In genomic region chr11:33039274-33040126, GRCh38 we compare ENCODE assay signal across 8 cellular contexts. TPM values are rescaled to one million over a fixed set of nuclear protein-coding genes. Genes with fewer than 3 reads are reported as not detected.
DNase-seq lines count a peak whose midpoint lies in the region; ATAC-seq and TF ChIP-seq lines count a peak whose summit lies in the region.

Gene TCP11L1, plus strand, starts transcription at chr11:33039572. Its CDS starts 4,202 bp downstream, at chr11:33043774.

- WGBS in smooth muscle cell (ENCODE audit: low lambda C conversion rate) = 1% methylated on average over 69 of the region's 94 CpGs

- ATAC-seq in GM18870 (IDR thresholded peaks at IDR 0.05; ENCODE audit: unreplicated experiment) (peak; percentile 60), HG03103 (IDR thresholded peaks at IDR 0.05; ENCODE audit: low read depth, unreplicated experiment) (peak; percentile 78)

- H3K9ac ChIP-seq in smooth muscle cell (ENCODE audit: low read depth) = peak within 1 kb of the TSS; percentile 98

- H3K4me3 ChIP-seq in AG04450 (ENCODE audit: low read depth, low read length) = peak within 1 kb of the TSS; percentile 82
- peak within 1 kb of the TSS; percentile 85 for H3K4me3 ChIP-seq in WI38 (ENCODE audit: low read depth, low read length)
- peak within 1 kb of the TSS; percentile 87 to 88 for H3K4me3 ChIP-seq in cardiac fibroblast (replicated peaks in 1 of 2; ENCODE audit: low read depth in 2 of 2, low read length in 2 of 2)
- peak within 1 kb of the TSS; percentile 100 for H3K4me3 ChIP-seq in smooth muscle cell

- H4K20me1 ChIP-seq in smooth muscle cell (ENCODE audit: low read depth) = no peaks in the 10 kb centered on the region

- no peaks in the 10 kb centered on the region for H3K36me3 ChIP-seq in smooth muscle cell (ENCODE audit: low read depth)

- POLR2A ChIA-PET in AG04450 (lab: Yijun Ruan, JAX) = interaction anchor here (0.6 to 2.2 kb wide), 12 partner anchors 12 to 772 kb away, joined by 3 to 19 read pairs (median 4); partner anchors contain the start of gene DEPDC7

- peak within 1 kb of the TSS; percentile 97 for H2AFZ ChIP-seq in smooth muscle cell (ENCODE audit: low read depth)

- peaks cover 14% of the 10 kb centered on the region for H3K4me1 ChIP-seq in smooth muscle cell (ENCODE audit: low read depth)

- TF ChIP-seq CTCF in AG04450 (IDR thresholded peaks at IDR 0.05; ENCODE audit: low read depth, low read length) = no peak
- TF ChIP-seq CTCF in WI38 (IDR thresholded peaks at IDR 0.05; ENCODE audit: low read depth, low read length) = no peak
- TF ChIP-seq CTCF in cardiac fibroblast (IDR thresholded peaks at IDR 0.05; ENCODE audit: low read depth, low read length) = no peak
- no peak for TF ChIP-seq CTCF in smooth muscle cell (IDR thresholded peaks at IDR 0.05; ENCODE audit: borderline replicate concordance, insufficient read depth, poor library complexity, severe bottlenecking)

- H3F3A ChIP-seq in smooth muscle cell (ENCODE audit: low read depth) = no peaks in the 10 kb centered on the region

- CTCF ChIA-PET in AG04450 (lab: Charles Lee) = interaction anchor here (0.5 to 1.6 kb wide), 7 partner anchors 8 to 212 kb away, joined by 3 to 7 read pairs (median 4); no protein-coding TSS in a partner anchor

- peaks cover 7% of the 10 kb centered on the region for H3K79me2 ChIP-seq in smooth muscle cell (ENCODE audit: low read depth)

- no peaks in the 10 kb centered on the region; the same call in 1 of the 2 replicates for H3K9me3 ChIP-seq in AG04450 (ENCODE audit: control insufficient read depth, insufficient read depth, low read length)
- no peaks in the 10 kb centered on the region for H3K9me3 ChIP-seq in smooth muscle cell (replicated peaks; ENCODE audit: low read depth)

- DNase-seq in AG04450 (ENCODE audit: low read depth, low spot score) = peak; percentile 90
- DNase-seq in NCI-H2171 treated with DMSO at 0.1 percent for 48 hours (lab: John Stamatoyannopoulos, UW) = peak; percentile 99
- DNase-seq in cardiac fibroblast (ENCODE audit: low read depth in 2 of 2) = peak; percentile 94 to 97
- peak; percentile 71 for DNase-seq in iPS-NIHi7 (ENCODE audit: extremely low spot score)
- DNase-seq in smooth muscle cell (lab: John Stamatoyannopoulos, UW; ENCODE audit: unreplicated experiment) = peak; percentile 73

- H3K27me3 ChIP-seq in AG04450 (ENCODE audit: control insufficient read depth, insufficient read depth, low read length) = no peaks in the 10 kb centered on the region
- H3K27me3 ChIP-seq in smooth muscle cell (ENCODE audit: low read depth) = no peaks in the 10 kb centered on the region

- H3K4me2 ChIP-seq in smooth muscle cell = peak within 1 kb of the TSS; percentile 88

- H3K27ac ChIP-seq in AG04450 (ENCODE audit: low read depth, low read length) (peak within 1 kb of the TSS; percentile 99), smooth muscle cell (ENCODE audit: low read depth) (peak within 1 kb of the TSS; percentile 99)

RNA-seq across cellular contexts. Expression of gene TCP11L1, which starts in this region (rescaled TPM):
- polyA plus RNA-seq in AG04450 (2011; rRNA removed) = 18.7 and 21.4 TPM in 2 replicates
- 47.1 and 50.1 TPM in 2 replicates for polyA minus RNA-seq in AG04450 (2011; rRNA and poly(A)+ RNA removed)
- 25.4 and 27.7 TPM in 2 replicates for total RNA-seq in smooth muscle cell
- polyA plus RNA-seq in smooth muscle cell = 7.4 and 18.1 TPM in 2 replicates

Comparison
In these comparisons a context has a peak if more than half of its experiments do, and no peak if none do; other contexts are left out.
1. Peak in every context shown above with its lines: DNase-seq, ATAC-seq, H3K4me3 ChIP-seq and H3K27ac ChIP-seq.